ENCODE assay signal across 11 cellular contexts in the genomic region with DNA sequence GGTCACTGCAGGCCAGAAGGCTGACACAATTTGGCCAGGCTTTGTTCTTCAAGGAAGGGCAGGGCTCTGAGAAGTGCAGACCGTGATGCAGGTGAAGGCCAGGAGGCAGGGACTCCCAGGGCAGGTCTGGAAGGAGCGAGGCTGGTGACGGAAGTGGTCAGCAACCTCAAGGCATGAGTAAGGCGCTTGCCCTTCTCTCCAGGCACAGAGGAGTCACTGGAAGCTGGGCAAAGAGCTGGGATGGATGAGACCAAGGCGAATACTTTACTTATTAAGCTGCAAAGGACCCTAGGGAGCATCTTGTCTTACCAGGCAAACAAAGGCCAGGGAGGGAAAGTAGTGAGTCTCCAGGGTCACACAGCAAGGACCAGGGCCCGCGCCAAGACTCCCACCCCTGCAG. TPM values are rescaled to one million over a fixed set of nuclear protein-coding genes. Genes with fewer than 3 reads are reported as not detected.
DNase-seq lines count a peak whose midpoint lies in the region; ATAC-seq, FAIRE-seq and TF ChIP-seq lines count a peak whose summit lies in the region.
"Had no signal": no experiment of that assay in that cellular context is flagged by ENCODE, and none has a peak within 500 bp of the region (broad histone marks: within the 10 kb centered on the region; RNA-seq: fewer than 3 reads in every experiment).

No MANE protein-coding gene starts in this region.

- no peak for TF ChIP-seq POLR2A in H1 (IDR thresholded peaks at IDR 0.05; ENCODE audit: control extremely low read depth in 1 of 2, low read depth in 2 of 2, low read length in 2 of 2)

- H3K79me2 ChIP-seq in H1 (ENCODE audit: control insufficient read depth in 1 of 2, insufficient read depth in 2 of 2, low read length in 2 of 2): no peaks in the 10 kb centered on the region

- H2BK12ac ChIP-seq in H1 (ENCODE audit: low read depth, low read length): no peak overlapping the region; the same call in 1 of the 2 replicates

- H3K27me3 ChIP-seq in H1 (replicated peaks in 1 of 4; ENCODE audit: control insufficient read depth in 3 of 4, extremely low read depth in 1 of 4, insufficient read depth in 3 of 4, low read length in 3 of 4): no peaks in the 10 kb centered on the region
- H3K27me3 ChIP-seq: SJCRH30 had no signal

- H3K36me3 Mint-ChIP-seq in activated CD4-positive, alpha-beta T cell treated with anti-CD3 and anti-CD28 coated beads, Interleukin-2, amount 10 ng/mL, durations not matched to agents 24 days and 14 days (ENCODE audit: low read depth): peaks cover 16% of the 10 kb centered on the region
- peaks cover 11% of the 10 kb centered on the region for H3K36me3 Mint-ChIP-seq in T-cell
- H3K36me3 Mint-ChIP-seq in stimulated activated memory B cell treated with anti-CD40 and anti-IgM and Interleukin-4, amounts not matched to agents 10 μg/mL and 1 μg/mL and 100 μg/mL, for 72 hours: no peaks in the 10 kb centered on the region

- no peak overlapping the region for H4K5ac ChIP-seq in H1 (ENCODE audit: insufficient read length, low read depth, low read length)

- DNase-seq in activated CD4-positive, alpha-beta T cell treated with anti-CD3 and anti-CD28 coated beads, Interleukin-2, amount 10 ng/mL, durations not matched to agents 24 days and 14 days: peak; percentile 67
- no peak for DNase-seq in activated CD4-positive, alpha-beta T cell treated with anti-CD3 and anti-CD28 coated beads, Interleukin-2, amount 50 U/mL, for 48 hours
- peak in 3 of 34 experiments; percentile 5 to 12 (median 8) for DNase-seq in T-cell
- no peak for DNase-seq in H1 (ENCODE audit: low read depth in 1 of 2, low spot score in 2 of 2)
- no peak for DNase-seq in NCI-H345 (lab: John Stamatoyannopoulos, UW)
- DNase-seq: hypothalamus, SJCRH30 had no signal

- H3K23ac ChIP-seq in H1 (ENCODE audit: insufficient read length): no peak overlapping the region

- H3K4me3 ChIP-seq in H1 (ENCODE audit: extremely low read depth in 1 of 4, insufficient read depth in 2 of 4, low read depth in 3 of 4, low read length in 4 of 4): no peak overlapping the region
- H3K4me3 ChIP-seq: SJCRH30 had no signal

- H3K4me2 ChIP-seq in H1 (ENCODE audit: insufficient read depth in 1 of 2, low read depth in 2 of 2, low read length in 2 of 2): no peak overlapping the region

- H3K23me2 ChIP-seq in H1 (ENCODE audit: low read depth, low read length): no peaks in the 10 kb centered on the region

- H3K9ac ChIP-seq in H1 (replicated peaks in 1 of 4; ENCODE audit: extremely low read depth in 1 of 4, low read depth in 3 of 4, low read length in 3 of 4): no peak overlapping the region

- TF ChIP-seq CTCF in H1 (IDR thresholded peaks at IDR 0.05; ENCODE audit: control extremely low read depth in 1 of 3, insufficient read depth in 1 of 3, low read depth in 1 of 3, low read length in 3 of 3): no peak

- TF ChIP-seq RAD21 in H1 (IDR thresholded peaks at IDR 0.05 in 1 of 2, conservative IDR thresholded peaks at IDR 0.05 in 1 of 2; ENCODE audit: low read depth in 2 of 2, low read length in 2 of 2): no peak

- ATAC-seq in T-cell (replicated peaks in 1 of 4) (no peak), HG03108 (IDR thresholded peaks at IDR 0.05; ENCODE audit: unreplicated experiment) (no peak), HG03045 (IDR thresholded peaks at IDR 0.05; ENCODE audit: unreplicated experiment) (no peak)
- no peak for ATAC-seq in stimulated activated memory B cell treated with anti-CD40 and anti-IgM and Interleukin-4, amounts not matched to agents 10 μg/mL and 1 μg/mL and 100 μg/mL, for 72 hours

- H4K91ac ChIP-seq in H1 (replicated peaks; ENCODE audit: insufficient read length, low read length): no peak overlapping the region

- H2BK5ac ChIP-seq in H1 (ENCODE audit: low read depth, low read length): peak overlapping the region; percentile 9; the same call in 1 of the 2 replicates

- H2AK5ac ChIP-seq in H1 (ENCODE audit: low read depth, low read length): no peak overlapping the region

- H3K18ac ChIP-seq in H1 (ENCODE audit: extremely low read depth, low read length): no peak overlapping the region

- CTCF ChIA-PET in T-cell (lab: Charles Lee) (interaction anchor here (0.7 to 2.9 kb wide), 5 partner anchors 14 to 85 kb away, joined by 3 to 10 read pairs (median 5); a partner anchor contains a TSS), H1 (lab: Charles Lee; ENCODE audit: partially characterized antibody) (interaction anchor here (0.9 to 4.3 kb wide), 9 partner anchors 9 to 46 kb away, joined by 3 to 33 read pairs (median 4); no protein-coding TSS in a partner anchor)

- no peak overlapping the region for H3K14ac ChIP-seq in H1 (ENCODE audit: insufficient read length)

- H3K27ac Mint-ChIP-seq in activated CD4-positive, alpha-beta T cell treated with anti-CD3 and anti-CD28 coated beads, Interleukin-2, amount 10 ng/mL, durations not matched to agents 24 days and 14 days: peak overlapping the region; percentile 86
- peak overlapping the region; percentile 94 to 97 for H3K27ac Mint-ChIP-seq in T-cell
- H3K27ac Mint-ChIP-seq in stimulated activated memory B cell treated with anti-CD40 and anti-IgM and Interleukin-4, amounts not matched to agents 10 μg/mL and 1 μg/mL and 100 μg/mL, for 72 hours: peak overlapping the region; percentile 70
- H3K27ac Mint-ChIP-seq: mesothelial cell of epicardium had no signal

- no peaks in the 10 kb centered on the region for H3K36me3 ChIP-seq in H1 (ENCODE audit: control insufficient read depth in 2 of 4, insufficient read depth in 4 of 4, low read length in 3 of 4)
- H3K36me3 ChIP-seq: SJCRH30 had no signal

- TF ChIP-seq EP300 in H1 (IDR thresholded peaks at IDR 0.05; ENCODE audit: borderline replicate concordance in 1 of 2, low read depth in 2 of 2, low read length in 2 of 2): no peak

- no peak overlapping the region for H2BK15ac ChIP-seq in H1 (ENCODE audit: low read length)

- no peak for FAIRE-seq in H1 (lab: Jason Lieb, UNC)

- peaks cover 0 to 10% (median 0%) of the 10 kb centered on the region in 4 experiments; a peak in 2 of 7 replicates for H3K4me1 ChIP-seq in H1 (replicated peaks in 1 of 4; ENCODE audit: control insufficient read depth in 3 of 4, insufficient read depth in 4 of 4, low read length in 3 of 4)

- no peak overlapping the region for H3K4ac ChIP-seq in H1 (replicated peaks; ENCODE audit: insufficient read length, low read depth, low read length)

- H3K56ac ChIP-seq in H1 (replicated peaks; ENCODE audit: insufficient read length, low read depth, low read length): no peak overlapping the region

- H3K27ac ChIP-seq in H1 (ENCODE audit: low read depth, low read length): no peak overlapping the region
- H3K27ac ChIP-seq: SJCRH30 had no signal

- POLR2A ChIA-PET in T-cell (lab: Charles Lee): interaction anchor here (0.5 to 5.0 kb wide), 16 partner anchors 7 to 73 kb away, joined by 3 to 75 read pairs (median 6); a partner anchor contains a TSS
- POLR2A ChIA-PET in H1 (lab: Charles Lee; ENCODE audit: partially characterized antibody): interaction anchor here (0.8 to 2.6 kb wide), 4 partner anchors 9 to 19 kb away, joined by 3 to 10 read pairs (median 4); a partner anchor contains a TSS

- peak overlapping the region; percentile 64 for H3K4me3 Mint-ChIP-seq in activated CD4-positive, alpha-beta T cell treated with anti-CD3 and anti-CD28 coated beads, Interleukin-2, amount 10 ng/mL, durations not matched to agents 24 days and 14 days
- H3K4me3 Mint-ChIP-seq in T-cell: peak overlapping the region; percentile 17 to 61 (median 28)
- H3K4me3 Mint-ChIP-seq in stimulated activated memory B cell treated with anti-CD40 and anti-IgM and Interleukin-4, amounts not matched to agents 10 μg/mL and 1 μg/mL and 100 μg/mL, for 72 hours: no peak overlapping the region
- H3K4me3 Mint-ChIP-seq: mesothelial cell of epicardium had no signal

- no peaks in the 10 kb centered on the region for H3K9me3 Mint-ChIP-seq in activated CD4-positive, alpha-beta T cell treated with anti-CD3 and anti-CD28 coated beads, Interleukin-2, amount 10 ng/mL, durations not matched to agents 24 days and 14 days
- no peaks in the 10 kb centered on the region for H3K9me3 Mint-ChIP-seq in T-cell
- H3K9me3 Mint-ChIP-seq in stimulated activated memory B cell treated with anti-CD40 and anti-IgM and Interleukin-4, amounts not matched to agents 10 μg/mL and 1 μg/mL and 100 μg/mL, for 72 hours: no peaks in the 10 kb centered on the region

- WGBS in H1 (ENCODE audit: extremely low coverage in 1 of 2, insufficient coverage in 1 of 2, insufficient read length in 1 of 2, insufficient replicate concordance in 2 of 2, low coverage in 1 of 2, low lambda C conversion rate in 2 of 2, missing lambda C conversion rate in 1 of 2), 2 experiments: 87% methylated on average over 7 of the region's 7 CpGs; no CpG with 5 or more reads in 1 of the 2 experiments

- no peak overlapping the region for H4K8ac ChIP-seq in H1 (ENCODE audit: extremely low read depth, insufficient read depth, low read length)

- intact Hi-C loops in activated CD4-positive, alpha-beta T cell treated with anti-CD3 and anti-CD28 coated beads, Interleukin-2, amount 10 ng/mL, durations not matched to agents 24 days and 14 days (cut with micrococcal nuclease): loop anchor here (2.0 kb wide), 1 partner anchor 15 kb away; no protein-coding TSS in a partner anchor

- peaks cover 67% of the 10 kb centered on the region for H3K4me1 Mint-ChIP-seq in activated CD4-positive, alpha-beta T cell treated with anti-CD3 and anti-CD28 coated beads, Interleukin-2, amount 10 ng/mL, durations not matched to agents 24 days and 14 days
- peaks cover 83 to 93% (median 89%) of the 10 kb centered on the region in 3 donors for H3K4me1 Mint-ChIP-seq in T-cell
- H3K4me1 Mint-ChIP-seq in stimulated activated memory B cell treated with anti-CD40 and anti-IgM and Interleukin-4, amounts not matched to agents 10 μg/mL and 1 μg/mL and 100 μg/mL, for 72 hours: peaks cover 72% of the 10 kb centered on the region

- H2BK20ac ChIP-seq in H1 (ENCODE audit: low read length): no peak overlapping the region

- H2BK120ac ChIP-seq in H1 (replicated peaks; ENCODE audit: low read depth, low read length): no peak overlapping the region

- no peaks in the 10 kb centered on the region for H3K27me3 Mint-ChIP-seq in activated CD4-positive, alpha-beta T cell treated with anti-CD3 and anti-CD28 coated beads, Interleukin-2, amount 10 ng/mL, durations not matched to agents 24 days and 14 days
- no peaks in the 10 kb centered on the region for H3K27me3 Mint-ChIP-seq in T-cell
- no peaks in the 10 kb centered on the region for H3K27me3 Mint-ChIP-seq in stimulated activated memory B cell treated with anti-CD40 and anti-IgM and Interleukin-4, amounts not matched to agents 10 μg/mL and 1 μg/mL and 100 μg/mL, for 72 hours

- H2AFZ ChIP-seq in H1 (ENCODE audit: low read length): no peak overlapping the region

- H3K79me1 ChIP-seq in H1 (ENCODE audit: low read depth, low read length): no peaks in the 10 kb centered on the region

- H3K9me3 ChIP-seq in H1 (ENCODE audit: insufficient read depth in 2 of 2, low read depth in 1 of 2, low read length in 1 of 2): no peaks in the 10 kb centered on the region

- H4K20me1 ChIP-seq in H1 (replicated peaks in 1 of 2; ENCODE audit: control insufficient read depth in 1 of 2, insufficient read depth in 2 of 2, low read length in 2 of 2): no peaks in the 10 kb centered on the region

RNA-seq across cellular contexts. Expression of a gene that starts 18.6 kb away (rescaled TPM):
- total RNA-seq in activated CD4-positive, alpha-beta T cell treated with anti-CD3 and anti-CD28 coated beads, Interleukin-2, amount 10 ng/mL, durations not matched to agents 24 days and 14 days: 167 and 181 TPM in 2 replicates
- total RNA-seq in T-cell: 100 to 1,000 TPM; 167 to 859 (median 252) TPM
- 8.5 TPM in 2 replicates for total RNA-seq in H1 (2021; fragmentation: NEBNext Ultra II Directional; extraction: Animal tissue kit (Norgen Biotek cat#: 25700))
- 2.9 and 4.0 TPM in 2 replicates for polyA plus RNA-seq in H1 (2011; rRNA removed)
- 3.7 TPM for polyA plus RNA-seq in H1 (2011; cell fraction: cytosol; rRNA removed)
- 9.7 TPM for polyA plus RNA-seq in H1 (2011; cell fraction: nucleus; rRNA removed)
- polyA plus RNA-seq in H1 (2012, experiment 1 of 2): 6.1 to 7.7 TPM (median 7.3 TPM) in 4 replicates
- polyA plus RNA-seq in H1 (2012, experiment 2 of 2): 6.4 TPM
- 3.9 TPM for polyA plus RNA-seq in H1 (2013, experiment 1 of 2)
- 2.8 TPM for polyA plus RNA-seq in H1 (2013, experiment 2 of 2)
- polyA minus RNA-seq in H1 (2011; rRNA and poly(A)+ RNA removed): 11.9 and 15.3 TPM in 2 replicates
- 5.3 TPM for polyA minus RNA-seq in H1 (2011; cell fraction: cytosol; rRNA and poly(A)+ RNA removed)
- 25.1 TPM for polyA minus RNA-seq in H1 (2011; cell fraction: nucleus; rRNA and poly(A)+ RNA removed)

Comparison
In these comparisons a context has a peak if more than half of its experiments do, and no peak if none do; other contexts are left out.
1. RNA of a gene that starts 18.6 kb away (total RNA-seq): 167 to 859 TPM in T-cell and 167 to 181 TPM in activated CD4-positive, alpha-beta T cell treated with anti-CD3 and anti-CD28 coated beads, Interleukin-2, amount 10 ng/mL, durations not matched to agents 24 days and 14 days; 8.5 TPM in H1; every median in the first group is over 10 times any median in the second.
2. Peak in every context shown above with its lines, with median percentiles within 50 percentile points of each other: H3K27ac Mint-ChIP-seq.